Comparison of ENCODE assay signal across 8 cellular contexts in the genomic region with DNA sequence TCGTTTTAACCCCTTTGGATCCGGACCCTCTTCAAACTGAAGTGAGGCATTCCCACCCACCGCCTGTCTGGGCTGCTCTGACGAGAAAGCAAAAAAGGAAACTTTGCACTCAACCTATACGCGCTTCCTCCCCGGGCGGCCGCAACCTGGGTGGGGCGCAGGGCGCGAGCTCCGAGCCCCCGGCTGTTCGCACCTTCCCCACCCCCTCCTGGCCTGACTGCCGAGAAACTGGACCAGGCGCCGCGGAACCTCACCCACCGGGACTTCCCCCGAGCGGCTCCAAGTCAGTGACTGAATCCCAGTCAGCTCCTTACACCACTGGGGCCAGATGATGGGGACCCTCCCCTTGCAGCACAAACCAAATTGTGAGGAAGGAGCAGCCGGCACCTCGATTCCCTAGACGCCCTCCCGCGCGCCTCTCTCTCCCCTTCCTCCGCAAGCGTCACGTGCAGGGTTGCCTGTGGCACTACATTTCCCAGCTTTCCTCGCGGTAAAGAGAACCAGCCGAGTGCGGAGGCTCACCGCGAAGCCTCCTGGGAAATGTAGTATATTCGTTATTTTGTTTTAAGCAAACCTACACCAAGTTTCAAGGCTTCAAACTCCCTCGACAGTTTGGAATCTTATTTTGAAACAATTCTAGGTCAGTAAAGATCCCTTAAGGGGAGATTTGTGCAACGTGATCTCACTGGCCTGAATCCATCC. TPM values are rescaled to one million over a fixed set of nuclear protein-coding genes. Genes with fewer than 3 reads are reported as not detected.
A peak's percentile ranks its signal among the peaks of the same experiment; 100 is the strongest.
DNase-seq lines count a peak whose midpoint lies in the region; ATAC-seq, FAIRE-seq and TF ChIP-seq lines count a peak whose summit lies in the region.

A gene with protein sequence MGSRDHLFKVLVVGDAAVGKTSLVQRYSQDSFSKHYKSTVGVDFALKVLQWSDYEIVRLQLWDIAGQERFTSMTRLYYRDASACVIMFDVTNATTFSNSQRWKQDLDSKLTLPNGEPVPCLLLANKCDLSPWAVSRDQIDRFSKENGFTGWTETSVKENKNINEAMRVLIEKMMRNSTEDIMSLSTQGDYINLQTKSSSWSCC (minus strand): TSS at position 468 of the 702 bp plus-strand sequence. CDS start 526 bp downstream, outside the sequence.

- H3K79me2 ChIP-seq in H1 (ENCODE audit: control insufficient read depth in 1 of 2, insufficient read depth in 2 of 2, low read length in 2 of 2), result no peaks in the 10 kb centered on the region

- H2AK5ac ChIP-seq in H1 (ENCODE audit: low read depth, low read length), result no peak within 1 kb of the TSS

- H4K5ac ChIP-seq in H1 (ENCODE audit: insufficient read length, low read depth, low read length), result peak within 1 kb of the TSS; percentile 68

- no peak within 1 kb of the TSS for H3K23ac ChIP-seq in H1 (ENCODE audit: insufficient read length)

- 1% methylated on average over 25 of the region's 40 CpGs; no CpG with 5 or more reads in 1 of the 2 experiments for WGBS in H1 (ENCODE audit: extremely low coverage in 1 of 2, insufficient coverage in 1 of 2, insufficient read length in 1 of 2, insufficient replicate concordance in 2 of 2, low coverage in 1 of 2, low lambda C conversion rate in 2 of 2, missing lambda C conversion rate in 1 of 2), 2 experiments

- H3K36me3 ChIP-seq in H1 (ENCODE audit: control insufficient read depth in 2 of 4, insufficient read depth in 4 of 4, low read length in 3 of 4), result no peaks in the 10 kb centered on the region

- no peak within 1 kb of the TSS for H3K4ac ChIP-seq in H1 (replicated peaks; ENCODE audit: insufficient read length, low read depth, low read length)

- H4K91ac ChIP-seq in H1 (replicated peaks; ENCODE audit: insufficient read length, low read length), result no peak within 1 kb of the TSS

- peaks cover 28% of the 10 kb centered on the region for H3K36me3 Mint-ChIP-seq in CD4-positive, alpha-beta T cell (ENCODE audit: low read depth)
- H3K36me3 Mint-ChIP-seq in memory B cell, result peaks cover 7% of the 10 kb centered on the region

- peak within 1 kb of the TSS in 1 of 4 experiments; percentile 16; a peak in 2 of 7 replicates for H3K9ac ChIP-seq in H1 (replicated peaks in 1 of 4; ENCODE audit: extremely low read depth in 1 of 4, low read depth in 3 of 4, low read length in 3 of 4)

- TF ChIP-seq POLR2A in H1 (IDR thresholded peaks at IDR 0.05; ENCODE audit: control extremely low read depth in 1 of 2, low read depth in 2 of 2, low read length in 2 of 2), result no peak

- no peak within 1 kb of the TSS for H2BK5ac ChIP-seq in H1 (ENCODE audit: low read depth, low read length)

- H4K8ac ChIP-seq in H1 (ENCODE audit: extremely low read depth, insufficient read depth, low read length), result peak within 1 kb of the TSS; percentile 91

- H3K79me1 ChIP-seq in H1 (ENCODE audit: low read depth, low read length), result no peaks in the 10 kb centered on the region

- no peaks in the 10 kb centered on the region for H4K20me1 ChIP-seq in H1 (replicated peaks in 1 of 2; ENCODE audit: control insufficient read depth in 1 of 2, insufficient read depth in 2 of 2, low read length in 2 of 2)

- no peak for FAIRE-seq in H1 (lab: Jason Lieb, UNC)

- no peaks in the 10 kb centered on the region for H3K9me3 ChIP-seq in CD4-positive, alpha-beta T cell (ENCODE audit: control insufficient read depth, low read length)
- H3K9me3 ChIP-seq in H1 (ENCODE audit: insufficient read depth in 2 of 2, low read depth in 1 of 2, low read length in 1 of 2), result no peaks in the 10 kb centered on the region

- peak; percentile 70 to 88 (median 77) for DNase-seq in CD4-positive, alpha-beta T cell
- DNase-seq in HPDE6-E6E7 (ENCODE audit: extremely low spot score) (peak; percentile 68), NK-92 (lab: John Stamatoyannopoulos, UW; ENCODE audit: unreplicated experiment) (peak; percentile 18), H1 (ENCODE audit: low read depth in 1 of 2, low spot score in 2 of 2) (peak; percentile 38 to 86), memory B cell (ENCODE audit: low spot score in 2 of 2) (peak; percentile 75 to 83)
- DNase-seq in activated CD8-positive, alpha-beta memory T cell treated with anti-CD3 and anti-CD28 coated beads for 24 hours, result peak; percentile 88
- peak; percentile 74 for DNase-seq in stimulated activated CD8-positive, alpha-beta memory T cell treated with anti-CD3 and anti-CD28 coated beads, Interleukin-12 subunit alpha, Interleukin-12 subunit beta, amount 100 ng/mL, for 1 hour (ENCODE audit: low read depth)

- no peak for TF ChIP-seq CTCF in CD4-positive, alpha-beta T cell (IDR thresholded peaks at IDR 0.05)
- no peak for TF ChIP-seq CTCF in H1 (IDR thresholded peaks at IDR 0.05; ENCODE audit: control extremely low read depth in 1 of 3, insufficient read depth in 1 of 3, low read depth in 1 of 3, low read length in 3 of 3)

- H3K4me2 ChIP-seq in H1 (ENCODE audit: insufficient read depth in 1 of 2, low read depth in 2 of 2, low read length in 2 of 2), result peak within 1 kb of the TSS; percentile 89 to 90

- H3K56ac ChIP-seq in H1 (replicated peaks; ENCODE audit: insufficient read length, low read depth, low read length), result no peak within 1 kb of the TSS

- ATAC-seq in CD4-positive, alpha-beta T cell (ENCODE audit: poor library complexity), result peak; percentile 89
- ATAC-seq in GM19455 (IDR thresholded peaks at IDR 0.05; ENCODE audit: unreplicated experiment) (peak; percentile 83), memory B cell (ENCODE audit: low read depth) (peak; percentile 80)

- no peaks in the 10 kb centered on the region for H3K27me3 Mint-ChIP-seq in CD4-positive, alpha-beta T cell
- H3K27me3 Mint-ChIP-seq in memory B cell, result no peaks in the 10 kb centered on the region

- H3K14ac ChIP-seq in H1 (ENCODE audit: insufficient read length), result no peak within 1 kb of the TSS

- peak within 1 kb of the TSS; percentile 96 for H3K4me3 Mint-ChIP-seq in CD4-positive, alpha-beta T cell
- H3K4me3 Mint-ChIP-seq in memory B cell, result peak within 1 kb of the TSS; percentile 89

- H2BK15ac ChIP-seq in H1 (ENCODE audit: low read length), result no peak within 1 kb of the TSS

- intact Hi-C loops in CD4-positive, alpha-beta T cell (cut with DNase I, micrococcal nuclease), result loop anchor here (1.0 to 10.0 kb wide), 5 partner anchors 25 to 650 kb away; partner anchors contain the start of genes NUCKS1 (in 2 of the 2), ELK4 (in 1 of the 2), RBBP5 (in 1 of the 2) and SLC41A1 (in 1 of the 2)

- H2AFZ ChIP-seq in H1 (ENCODE audit: low read length), result peak within 1 kb of the TSS; percentile 73

- peaks cover 6% of the 10 kb centered on the region for H3K23me2 ChIP-seq in H1 (ENCODE audit: low read depth, low read length)

- TF ChIP-seq EP300 in H1 (IDR thresholded peaks at IDR 0.05; ENCODE audit: borderline replicate concordance in 1 of 2, low read depth in 2 of 2, low read length in 2 of 2), result no peak

- peaks cover 0 to 7% (median 5%) of the 10 kb centered on the region in 4 experiments; a peak in 4 of 7 replicates for H3K4me1 ChIP-seq in H1 (replicated peaks in 1 of 4; ENCODE audit: control insufficient read depth in 3 of 4, insufficient read depth in 4 of 4, low read length in 3 of 4)

- no peaks in the 10 kb centered on the region for H3K27me3 ChIP-seq in CD4-positive, alpha-beta T cell (ENCODE audit: control insufficient read depth, insufficient read depth, low read length)
- H3K27me3 ChIP-seq in H1 (replicated peaks in 1 of 4; ENCODE audit: control insufficient read depth in 3 of 4, extremely low read depth in 1 of 4, insufficient read depth in 3 of 4, low read length in 3 of 4), result peaks cover 2 to 11% (median 9%) of the 10 kb centered on the region in 4 experiments; a peak in 6 of 7 replicates

- H3K18ac ChIP-seq in H1 (ENCODE audit: extremely low read depth, low read length), result peak within 1 kb of the TSS; percentile 79

- CTCF ChIA-PET in CD4-positive, alpha-beta T cell (lab: Charles Lee), result interaction anchor here (1.0 to 2.7 kb wide), 5 partner anchors 27 to 202 kb away, joined by 3 to 11 read pairs (median 8); no protein-coding TSS in a partner anchor
- CTCF ChIA-PET in H1 (lab: Charles Lee; ENCODE audit: partially characterized antibody), result interaction anchor here (1.0 to 1.3 kb wide), 3 partner anchors 9 to 203 kb away, joined by 3 to 5 read pairs (median 3); no protein-coding TSS in a partner anchor

- peak within 1 kb of the TSS; percentile 66 to 84 (median 76) for H3K4me3 ChIP-seq in H1 (ENCODE audit: extremely low read depth in 1 of 4, insufficient read depth in 2 of 4, low read depth in 3 of 4, low read length in 4 of 4)

- H3K27ac Mint-ChIP-seq in CD4-positive, alpha-beta T cell, result peak within 1 kb of the TSS; percentile 97
- peak within 1 kb of the TSS; percentile 97 for H3K27ac Mint-ChIP-seq in memory B cell

- POLR2A ChIA-PET in CD4-positive, alpha-beta T cell (lab: Charles Lee), result interaction anchor here (0.6 to 7.4 kb wide), 21 partner anchors 7 to 202 kb away, joined by 3 to 140 read pairs (median 5); partner anchors contain the start of genes ELK4, NUCKS1, PM20D1 and SLC41A1
- POLR2A ChIA-PET in H1 (lab: Charles Lee; ENCODE audit: partially characterized antibody), result interaction anchor here (0.6 to 2.5 kb wide), 5 partner anchors 9 to 26 kb away, joined by 3 to 12 read pairs (median 7); no protein-coding TSS in a partner anchor

- TF ChIP-seq RAD21 in H1 (IDR thresholded peaks at IDR 0.05 in 1 of 2, conservative IDR thresholded peaks at IDR 0.05 in 1 of 2; ENCODE audit: low read depth in 2 of 2, low read length in 2 of 2), result no peak

- peaks cover 61% of the 10 kb centered on the region for H3K4me1 Mint-ChIP-seq in CD4-positive, alpha-beta T cell (ENCODE audit: low read depth)
- H3K4me1 Mint-ChIP-seq in memory B cell, result peaks cover 32% of the 10 kb centered on the region

- H3K27ac ChIP-seq in CD4-positive, alpha-beta T cell (ENCODE audit: low read depth, low read length), result peak within 1 kb of the TSS; percentile 90
- no peak within 1 kb of the TSS for H3K27ac ChIP-seq in H1 (ENCODE audit: low read depth, low read length)

- H3K9me3 Mint-ChIP-seq in CD4-positive, alpha-beta T cell, result no peaks in the 10 kb centered on the region
- no peaks in the 10 kb centered on the region for H3K9me3 Mint-ChIP-seq in memory B cell

- H2BK20ac ChIP-seq in H1 (ENCODE audit: low read length), result no peak within 1 kb of the TSS

- no peak within 1 kb of the TSS for H2BK120ac ChIP-seq in H1 (replicated peaks; ENCODE audit: low read depth, low read length)

- H2BK12ac ChIP-seq in H1 (ENCODE audit: low read depth, low read length), result no peak within 1 kb of the TSS

TF ChIP-seq in H1, 55 proteins besides CTCF, POLR2A, EP300 and RAD21 (continues in another document):
- TF ChIP-seq RBBP5 (IDR thresholded peaks at IDR 0.05; ENCODE audit: borderline replicate concordance, low read depth, low read length) (no peak), SIRT6 (IDR thresholded peaks at IDR 0.05; ENCODE audit: low read length) (no peak)

RNA-seq across cellular contexts. Expression of the gene that starts here (rescaled TPM):
- total RNA-seq in CD4-positive, alpha-beta T cell, result 10 to 100 TPM; 11.7 to 11.8 TPM
- total RNA-seq in H1 (2021; fragmentation: NEBNext Ultra II Directional; extraction: Animal tissue kit (Norgen Biotek cat#: 25700)), result 16.4 and 17.3 TPM in 2 replicates
- polyA plus RNA-seq in H1 (2011; rRNA removed), result 9.7 and 10.1 TPM in 2 replicates
- 12.1 TPM for polyA plus RNA-seq in H1 (2011; cell fraction: cytosol; rRNA removed)
- polyA plus RNA-seq in H1 (2011; cell fraction: nucleus; rRNA removed), result 8.5 TPM
- 10.7 to 13.2 TPM (median 12.2 TPM) in 4 replicates for polyA plus RNA-seq in H1 (2012, experiment 1 of 2)
- 2.7 TPM for polyA plus RNA-seq in H1 (2012, experiment 2 of 2)
- 7.9 TPM for polyA plus RNA-seq in H1 (2013, experiment 1 of 2)
- 7.3 TPM for polyA plus RNA-seq in H1 (2013, experiment 2 of 2)
- polyA minus RNA-seq in H1 (2011; rRNA and poly(A)+ RNA removed), result 10.2 and 17.4 TPM in 2 replicates
- polyA minus RNA-seq in H1 (2011; cell fraction: cytosol; rRNA and poly(A)+ RNA removed), result 5.2 TPM
- 5.8 TPM for polyA minus RNA-seq in H1 (2011; cell fraction: nucleus; rRNA and poly(A)+ RNA removed)

Comparison
In these comparisons a context has a peak if more than half of its experiments do, and no peak if none do; other contexts are left out.
1. DNase-seq: peak in every context shown above with its lines; median percentile 88 in activated CD8-positive, alpha-beta memory T cell treated with anti-CD3 and anti-CD28 coated beads for 24 hours; 79 in memory B cell; 77 in CD4-positive, alpha-beta T cell; 74 in stimulated activated CD8-positive, alpha-beta memory T cell treated with anti-CD3 and anti-CD28 coated beads, Interleukin-12 subunit alpha, Interleukin-12 subunit beta, amount 100 ng/mL, for 1 hour; 68 in HPDE6-E6E7; 62 in H1; 18 in NK-92.